17 cellular contexts compared by ENCODE assay signal in genomic region chr12:117044311-117044710, GRCh38. TPM values are rescaled to one million over a fixed set of nuclear protein-coding genes. Genes with fewer than 3 reads are reported as not detected.
"Had no signal": no experiment of that assay in that cellular context is flagged by ENCODE, and none has a peak within 500 bp of the region (broad histone marks: within the 10 kb centered on the region; RNA-seq: fewer than 3 reads in every experiment).

No MANE protein-coding gene starts in this region.

- FAIRE-seq: astrocyte had no signal

- ATAC-seq: activated CD8-positive, alpha-beta memory T cell treated with anti-CD3 and anti-CD28 coated beads, Interleukin-2, amount 10 ng/mL, durations not matched to agents 7 days and 5 days; activated naive CD4-positive, alpha-beta T cell treated with anti-CD3 and anti-CD28 coated beads, Interleukin-2, amount 50 U/mL, for 72 hours had no signal

- H3K4me3 ChIP-seq: SK-N-MC had no signal

- H3K9ac ChIP-seq: KMS-11 had no signal

- H3K27ac ChIP-seq: KMS-11, SK-N-MC had no signal

- H3K4me2 ChIP-seq: KMS-11 had no signal

- DNase-seq: activated CD4-positive, alpha-beta T cell treated with anti-CD3 and anti-CD28 coated beads for 48 hours; activated CD4-positive, alpha-beta T cell treated with anti-CD3 and anti-CD28 coated beads, Interleukin-2, amount 50 U/mL, for 48 hours; activated CD4-positive, CD25-positive, alpha-beta regulatory T cell treated with anti-CD3 and anti-CD28 coated beads, Interleukin-2, amount 50 U/mL, for 72 hours; activated CD8-positive, alpha-beta memory T cell treated with anti-CD3 and anti-CD28 coated beads, Interleukin-2, amount 10 ng/mL, durations not matched to agents 7 days and 5 days; activated effector memory CD4-positive, alpha-beta T cell treated with anti-CD3 and anti-CD28 coated beads, Interleukin-2, amount 50 U/mL, for 16 hours; activated naive CD4-positive, alpha-beta T cell treated with Interleukin-2 at 50 U/mL for 16 hours; activated T-cell treated with anti-CD3 and anti-CD28 coated beads, Interleukin-2, amount 50 U/mL, for 24 hours; cerebellar nuclear complex; NCI-H1930; NCI-H2227 treated with DMSO at 0.1 percent for 48 hours; NCI-H446 treated with DMSO at 0.1 percent for 48 hours; NCI-H526 had no signal

RNA-seq across cellular contexts. Expression of gene TESC, which starts 54.9 kb away (rescaled TPM):
- total RNA-seq: RPMI7951 had no signal
